In the genomic region with DNA sequence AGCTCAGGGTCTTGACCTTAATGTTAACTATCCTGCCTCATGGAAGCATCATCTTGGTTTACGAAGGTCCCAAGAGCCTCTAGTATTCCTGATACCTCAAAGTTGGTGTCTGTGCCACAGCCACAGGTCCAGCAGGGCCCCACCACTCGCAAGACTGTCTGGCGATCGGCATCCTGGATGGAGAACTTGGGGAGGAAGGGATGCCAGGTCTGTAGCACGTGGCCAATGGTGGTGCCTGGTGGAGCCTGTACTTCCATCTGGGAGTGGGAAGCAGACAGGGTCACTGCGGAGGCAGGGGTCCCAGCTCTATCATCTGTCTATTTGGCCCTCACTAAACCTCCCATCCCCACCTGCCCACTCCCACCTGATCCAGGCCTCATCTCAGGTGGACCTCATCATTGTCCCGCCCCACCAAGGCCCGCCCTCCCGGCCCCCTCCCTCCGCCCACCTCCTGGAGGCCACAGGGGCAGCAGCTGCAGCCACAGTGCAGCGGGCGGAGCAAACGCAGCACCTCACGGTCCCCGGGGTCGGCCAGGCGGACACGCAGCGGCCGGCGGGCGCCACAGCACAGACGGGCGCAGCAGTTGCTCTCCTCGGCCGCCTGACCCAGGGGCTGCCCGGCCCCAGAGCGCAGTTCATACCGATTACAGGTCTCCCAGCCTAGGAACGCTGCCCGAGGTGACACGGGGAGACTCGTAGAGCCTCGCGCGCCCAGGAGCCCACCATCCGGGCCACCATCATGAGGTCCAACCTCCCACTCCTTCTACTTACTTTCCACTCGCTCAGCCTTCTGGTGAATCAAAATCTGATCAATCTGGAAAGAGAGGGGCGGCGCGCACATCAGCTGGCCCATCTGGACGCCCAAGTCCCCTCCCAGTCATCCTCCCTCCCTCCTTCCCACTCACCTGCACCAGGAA, we compare ENCODE assay signal across 1 cellular context.
TF ChIP-seq lines count a peak whose summit lies in the region.

No MANE protein-coding gene starts in this region.

TF ChIP-seq in H1, 55 proteins besides CTCF, POLR2A, EP300 and RAD21:
- TF ChIP-seq E2F6 (IDR thresholded peaks at IDR 0.05) (peak; percentile 79; the same call in 1 of the 2 replicates), RBBP5 (IDR thresholded peaks at IDR 0.05; ENCODE audit: borderline replicate concordance, low read depth, low read length) (0 out of 2 replicates have a peak, but pooled peaks have one; percentile 15), JUN (IDR thresholded peaks at IDR 0.05; ENCODE audit: low read depth, low read length) (no peak)
